In genomic region chr13:32791545-32792172, GRCh38 we compare ENCODE assay signal across 10 cellular contexts.
DNase-seq lines count a peak whose midpoint lies in the region; ATAC-seq and TF ChIP-seq lines count a peak whose summit lies in the region.
"Had no signal": no experiment of that assay in that cellular context is flagged by ENCODE, and none has a peak within 500 bp of the region (broad histone marks: within the 10 kb centered on the region; RNA-seq: fewer than 3 reads in every experiment).

No MANE protein-coding gene starts in this region.

- TF ChIP-seq CTCF in GM13976 (IDR thresholded peaks at IDR 0.05; ENCODE audit: borderline replicate concordance, control extremely low read depth, extremely low read depth, insufficient read depth, missing control alignments) = no peak

- DNase-seq in GM13976 (ENCODE audit: low spot score) (peak; percentile 67), occipital lobe (lab: John Stamatoyannopoulos, UW) (no peak), AG08396 (ENCODE audit: low spot score) (no peak), GM03348 (ENCODE audit: low spot score) (no peak)
- peak; percentile 21 for DNase-seq in central memory CD4-positive, alpha-beta T cell
- DNase-seq: glutamatergic neuron, HFFc6 had no signal

- ATAC-seq in GM21367 (IDR thresholded peaks at IDR 0.05; ENCODE audit: unreplicated experiment) (peak; percentile 65), HG03469 (IDR thresholded peaks at IDR 0.05; ENCODE audit: unreplicated experiment) (peak; percentile 78), HG03378 (IDR thresholded peaks at IDR 0.05; ENCODE audit: unreplicated experiment) (no peak)

- in situ Hi-C loops in GM13976 (cut with MboI; ENCODE audit: low sequenced_read_pairs, unreplicated experiment) = no loop called here

Comparison
In these comparisons a context has a peak if more than half of its experiments do, and no peak if none do; other contexts are left out.
1. DNase-seq: peak in GM13976 (single experiment) and central memory CD4-positive, alpha-beta T cell (single experiment); none in occipital lobe (single experiment), AG08396 (single experiment) and GM03348 (single experiment).